Comparison of ENCODE assay signal across 12 cellular contexts in genomic region chr14:37622231-37622923, GRCh38. TPM values are rescaled to one million over a fixed set of nuclear protein-coding genes. Genes with fewer than 3 reads are reported as not detected.
A peak's percentile ranks its signal among the peaks of the same experiment; 100 is the strongest.
DNase-seq lines count a peak whose midpoint lies in the region; ATAC-seq and TF ChIP-seq lines count a peak whose summit lies in the region.
"Had no signal": no experiment of that assay in that cellular context is flagged by ENCODE, and none has a peak within 500 bp of the region (broad histone marks: within the 10 kb centered on the region; RNA-seq: fewer than 3 reads in every experiment).

No MANE protein-coding gene starts in this region.

- H3K27me3 ChIP-seq in adipocyte (replicated peaks; ENCODE audit: control insufficient read depth, insufficient read depth, low read length) (peaks cover 7% of the 10 kb centered on the region), neuronal stem cell (ENCODE audit: control insufficient read depth in 3 of 3, insufficient read depth in 3 of 3, low read depth in 1 of 3, low read length in 3 of 3) (peaks cover 2 to 45% (median 22%) of the 10 kb centered on the region in 3 experiments), SK-N-SH (ENCODE audit: insufficient read depth) (no peaks in the 10 kb centered on the region)
- H3K27me3 ChIP-seq: Peyer's patch had no signal

- DNase-seq in AG20443 (ENCODE audit: low spot score) (peak; percentile 46), adipocyte (ENCODE audit: low read depth) (no peak), glutamatergic neuron (peak; percentile 55), neuronal stem cell (ENCODE audit: low spot score) (peak; percentile 47), foreskin melanocyte (no peak), SK-N-SH (no peak), KBM-7 (no peak)
- DNase-seq: activated T-cell treated with anti-CD3 and anti-CD28 coated beads, Interleukin-2, amount 50 U/mL, for 24 hours; KG1; Peyer's patch; stimulated activated CD4-positive, alpha-beta T cell treated with anti-CD3 and anti-CD28 coated beads, Interleukin-15, amount 100 ng/mL, for 24 hours had no signal

- H3K9me3 Mint-ChIP-seq in glutamatergic neuron (ENCODE audit: unreplicated experiment) = no peaks in the 10 kb centered on the region

- H3K27ac ChIP-seq in neuronal stem cell (replicated peaks; ENCODE audit: low read length) (no peak overlapping the region), SK-N-SH (ENCODE audit: low read depth in 2 of 2, low read length in 1 of 2) (no peak overlapping the region)
- H3K27ac ChIP-seq: Peyer's patch had no signal

- peak overlapping the region; percentile 95 for H3K14ac ChIP-seq in neuronal stem cell (ENCODE audit: low read length)

- H3K9me3 ChIP-seq in adipocyte (ENCODE audit: control insufficient read depth, low read length) = peaks cover 6% of the 10 kb centered on the region
- peaks cover 0 to 6% of the 10 kb centered on the region in 2 donors for H3K9me3 ChIP-seq in neuronal stem cell (replicated peaks in 1 of 2; ENCODE audit: control insufficient read depth in 2 of 2, insufficient read depth in 1 of 2, low read depth in 1 of 2, low read length in 2 of 2)
- no peaks in the 10 kb centered on the region for H3K9me3 ChIP-seq in SK-N-SH
- H3K9me3 ChIP-seq: Peyer's patch had no signal

- H3K18ac ChIP-seq in neuronal stem cell (ENCODE audit: low read length) = peak overlapping the region; percentile 94

- TF ChIP-seq CTCF in glutamatergic neuron (IDR thresholded peaks at IDR 0.05; ENCODE audit: partially characterized antibody, unreplicated experiment) = no peak
- TF ChIP-seq CTCF in SK-N-SH (IDR thresholded peaks at IDR 0.05) = no peak

- in situ Hi-C loops in KBM-7 (cut with MboI; ENCODE audit: low pct_unique_long_range_greater_than_20kb, low sequenced_read_pairs) = no loop called here

- H3K4me1 Mint-ChIP-seq in glutamatergic neuron (ENCODE audit: low read depth, unreplicated experiment) = no peaks in the 10 kb centered on the region

- H4K8ac ChIP-seq in neuronal stem cell (ENCODE audit: low read depth, low read length) = no peak overlapping the region

- H2AK5ac ChIP-seq in neuronal stem cell (ENCODE audit: low read depth, low read length) = no peak overlapping the region

- peaks cover 3% of the 10 kb centered on the region for H3K27me3 Mint-ChIP-seq in glutamatergic neuron (ENCODE audit: unreplicated experiment)

- H3K9ac ChIP-seq in adipocyte (ENCODE audit: low read length) (no peak overlapping the region), neuronal stem cell (ENCODE audit: low read depth, low read length, poor library complexity) (peak overlapping the region; percentile 67), SK-N-SH (no peak overlapping the region)

- H3K79me2 ChIP-seq in SK-N-SH (ENCODE audit: insufficient read depth) = no peaks in the 10 kb centered on the region

- H2BK15ac ChIP-seq in neuronal stem cell (ENCODE audit: low read length) = peak overlapping the region; percentile 91

- H3F3A ChIP-seq in SK-N-SH (replicated peaks; ENCODE audit: insufficient read depth) = no peaks in the 10 kb centered on the region

- H3K4ac ChIP-seq in neuronal stem cell (ENCODE audit: low read length) = no peak overlapping the region

- H3K4me3 ChIP-seq in adipocyte (ENCODE audit: low read length) (peak overlapping the region; percentile 74), neuronal stem cell (ENCODE audit: low read length in 2 of 2) (peak overlapping the region; percentile 8 to 76), SK-N-SH (ENCODE audit: low read depth in 2 of 2, low read length in 1 of 2) (no peak overlapping the region)
- H3K4me3 ChIP-seq: Peyer's patch had no signal

- CTCF ChIA-PET in SK-N-SH (lab: Yijun Ruan, JAX) = no interaction called here

- no peak for TF ChIP-seq EP300 in SK-N-SH (IDR thresholded peaks at IDR 0.05; ENCODE audit: borderline replicate concordance in 1 of 2, low read depth in 1 of 2, low read length in 1 of 2)

- H3K36me3 ChIP-seq in adipocyte (ENCODE audit: control insufficient read depth, insufficient read depth, low read length, severe bottlenecking) = no peaks in the 10 kb centered on the region
- no peaks in the 10 kb centered on the region for H3K36me3 ChIP-seq in neuronal stem cell (replicated peaks in 1 of 2; ENCODE audit: control insufficient read depth in 2 of 2, insufficient read depth in 2 of 2, low read length in 2 of 2)
- no peaks in the 10 kb centered on the region for H3K36me3 ChIP-seq in SK-N-SH (replicated peaks in 1 of 2; ENCODE audit: control insufficient read depth in 1 of 2, insufficient read depth in 2 of 2, low read length in 1 of 2)
- H3K36me3 ChIP-seq: Peyer's patch had no signal

- H2BK12ac ChIP-seq in neuronal stem cell (ENCODE audit: low read length) = no peak overlapping the region

- POLR2A ChIA-PET in SK-N-SH (lab: Yijun Ruan, JAX) = no interaction called here

- H3K4me1 ChIP-seq in adipocyte (ENCODE audit: control insufficient read depth, insufficient read depth, low read length) = peaks cover 7% of the 10 kb centered on the region
- H3K4me1 ChIP-seq in neuronal stem cell (ENCODE audit: control insufficient read depth in 2 of 2, insufficient read depth in 1 of 2, low read depth in 1 of 2, low read length in 2 of 2) = peaks cover 0 to 4% of the 10 kb centered on the region in 2 donors
- H3K4me1 ChIP-seq in SK-N-SH (ENCODE audit: control insufficient read depth in 1 of 2, insufficient read depth in 2 of 2, low read depth in 1 of 2, low read length in 1 of 2) = no peaks in the 10 kb centered on the region
- H3K4me1 ChIP-seq: Peyer's patch had no signal

- H3K4me3 Mint-ChIP-seq in glutamatergic neuron (ENCODE audit: unreplicated experiment) = peak overlapping the region; percentile 82
- H3K4me3 Mint-ChIP-seq: activated T-cell treated with anti-CD3 and anti-CD28 coated beads, Interleukin-2, amount 50 U/mL, for 24 hours had no signal

- H4K91ac ChIP-seq in neuronal stem cell (ENCODE audit: low read depth, low read length, poor library complexity) = no peak overlapping the region

- no peaks in the 10 kb centered on the region for H4K20me1 ChIP-seq in SK-N-SH (ENCODE audit: insufficient read depth)

- no peaks in the 10 kb centered on the region for H3K79me1 ChIP-seq in neuronal stem cell (ENCODE audit: low read depth, low read length)

- H3K23ac ChIP-seq in neuronal stem cell (ENCODE audit: low read depth, low read length, poor library complexity) = no peak overlapping the region

- TF ChIP-seq RAD21 in SK-N-SH (IDR thresholded peaks at IDR 0.05; ENCODE audit: low read length) = no peak

- H2BK5ac ChIP-seq in neuronal stem cell (ENCODE audit: low read length) = no peak overlapping the region

- H3K4me2 ChIP-seq in neuronal stem cell (ENCODE audit: insufficient read depth, low read length, poor library complexity, severe bottlenecking) (peak overlapping the region; percentile 92), SK-N-SH (no peak overlapping the region)

- H2AFZ ChIP-seq in neuronal stem cell (ENCODE audit: low read length) (peak overlapping the region; percentile 84), SK-N-SH (ENCODE audit: low read depth) (no peak overlapping the region)

- H3K27ac Mint-ChIP-seq in glutamatergic neuron (ENCODE audit: unreplicated experiment) = no peak overlapping the region
- H3K27ac Mint-ChIP-seq: activated T-cell treated with anti-CD3 and anti-CD28 coated beads, Interleukin-2, amount 50 U/mL, for 24 hours had no signal

- no peak for ATAC-seq in GM19351 (IDR thresholded peaks at IDR 0.05; ENCODE audit: unreplicated experiment)

- no peaks in the 10 kb centered on the region for H3K9me2 ChIP-seq in SK-N-SH

- WGBS in neuronal stem cell (ENCODE audit: extremely low coverage in 2 of 2, insufficient read length in 2 of 2, insufficient replicate concordance in 1 of 2), 2 donors = no CpG with 5 or more reads among the region's 81 CpGs
- 38% methylated on average over 9 of the region's 81 CpGs for WGBS in SK-N-SH (ENCODE audit: low lambda C conversion rate)

- H3K36me3 Mint-ChIP-seq in glutamatergic neuron (ENCODE audit: unreplicated experiment) = no peaks in the 10 kb centered on the region

- no peak overlapping the region for H2BK120ac ChIP-seq in neuronal stem cell (ENCODE audit: low read depth, low read length)

TF ChIP-seq in SK-N-SH, 30 proteins besides CTCF, POLR2A, EP300 and RAD21 (continues in another document):
- no peak for TF ChIP-seq PBX3 (IDR thresholded peaks at IDR 0.05)
- TF ChIP-seq FOXM1 (IDR thresholded peaks at IDR 0.05; ENCODE audit: low read depth) = no peak
- TF ChIP-seq SMC3 (IDR thresholded peaks at IDR 0.05; ENCODE audit: low read depth, low read length) = no peak
- TF ChIP-seq RCOR1 (IDR thresholded peaks at IDR 0.05; ENCODE audit: low read length) = no peak
- TF ChIP-seq FOSL2 (IDR thresholded peaks at IDR 0.05; ENCODE audit: borderline replicate concordance, low read depth) = no peak
- TF ChIP-seq CHD2 (IDR thresholded peaks at IDR 0.05; ENCODE audit: low read length, partially characterized antibody) = no peak
- TF ChIP-seq USF1 (IDR thresholded peaks at IDR 0.05; ENCODE audit: borderline replicate concordance, low read depth) = no peak
- TF ChIP-seq ELF1 (IDR thresholded peaks at IDR 0.05) = no peak

RNA-seq across cellular contexts. Expression of gene TTC6, which starts 26.9 kb away (rescaled TPM):
- 0.44 TPM for total RNA-seq in glutamatergic neuron (ENCODE audit: unreplicated experiment)
- polyA plus RNA-seq in neuronal stem cell (2013, experiment 1 of 2) = 0.04 TPM
- polyA plus RNA-seq in neuronal stem cell (2013, experiment 2 of 2) = 0.01 TPM
- not detected in 2 replicates for polyA plus RNA-seq in SK-N-SH (2012; rRNA removed)
- not detected in 2 replicates for polyA plus RNA-seq in SK-N-SH (2012; cell fraction: cytosol; rRNA removed)
- not detected in 2 replicates for polyA plus RNA-seq in SK-N-SH (2012; cell fraction: nucleus; rRNA removed)

RNA-seq across cellular contexts. Expression of gene FOXA1, which starts 27.3 kb away (rescaled TPM):
- total RNA-seq in glutamatergic neuron (ENCODE audit: unreplicated experiment) = not detected
- polyA plus RNA-seq in neuronal stem cell (2013, experiment 1 of 2) = 0.08 TPM
- polyA plus RNA-seq in neuronal stem cell (2013, experiment 2 of 2) = 0.11 TPM
- polyA plus RNA-seq in SK-N-SH (2012; rRNA removed) = not detected in 2 replicates
- polyA plus RNA-seq in SK-N-SH (2012; cell fraction: cytosol; rRNA removed) = not detected in 2 replicates
- polyA plus RNA-seq in SK-N-SH (2012; cell fraction: nucleus; rRNA removed) = not detected in 2 replicates

Comparison
In these comparisons a context has a peak if more than half of its experiments do, and no peak if none do; other contexts are left out.
1. DNase-seq: peak in AG20443 (single experiment), glutamatergic neuron (single experiment) and neuronal stem cell (single experiment); none in adipocyte (single experiment), foreskin melanocyte (single experiment), SK-N-SH (single experiment) and KBM-7 (single experiment).
2. H3K4me3 ChIP-seq: peak in adipocyte (single experiment) and neuronal stem cell (2 of 2); none in SK-N-SH (0 of 2).